Comparison of ENCODE assay signal across 8 cellular contexts in the genomic region with DNA sequence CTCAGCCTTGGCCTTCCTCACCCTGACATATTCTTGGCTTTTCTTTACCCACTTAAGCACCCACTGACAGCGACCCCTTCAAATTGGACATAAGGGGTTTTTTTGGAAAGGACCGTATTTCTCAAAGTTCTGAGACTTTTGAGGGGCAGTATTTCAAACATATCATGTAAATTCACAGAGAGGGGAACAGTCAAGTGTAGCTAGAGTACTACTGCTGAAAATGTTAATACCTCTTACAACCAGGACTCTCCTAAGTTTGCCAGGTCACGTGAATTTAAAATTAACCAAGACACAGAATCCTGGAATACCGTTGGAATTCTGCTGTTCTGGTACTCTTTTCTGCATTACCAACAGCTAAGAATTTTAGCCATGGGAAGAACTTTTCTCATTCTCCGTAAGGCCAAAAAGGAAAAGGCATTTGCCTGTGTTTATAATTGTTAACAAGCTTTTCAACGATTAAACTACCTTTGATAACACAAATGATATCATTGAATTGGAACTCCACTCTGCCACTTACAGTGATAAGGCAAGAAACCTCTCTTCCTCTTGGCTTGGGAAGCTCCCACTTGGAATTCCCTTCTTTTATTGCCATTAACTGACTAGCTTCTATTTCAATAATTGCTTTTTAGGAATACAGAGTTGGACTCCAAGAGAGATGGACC. TPM values are rescaled to one million over a fixed set of nuclear protein-coding genes. Genes with fewer than 3 reads are reported as not detected.
A peak's percentile ranks its signal among the peaks of the same experiment; 100 is the strongest.
DNase-seq lines count a peak whose midpoint lies in the region; ATAC-seq and TF ChIP-seq lines count a peak whose summit lies in the region.

No MANE protein-coding gene starts in this region.

- peak overlapping the region; percentile 76 for H2AFZ ChIP-seq in fibroblast of lung (ENCODE audit: low read length)

- H3K36me3 ChIP-seq in Panc1 (ENCODE audit: control insufficient read depth, insufficient read depth, low read length) (no peaks in the 10 kb centered on the region), fibroblast of lung (ENCODE audit: control insufficient read depth, insufficient read depth, low read length) (peaks cover 1% of the 10 kb centered on the region)

- ATAC-seq in Panc1: no peak
- ATAC-seq in GM18517 (IDR thresholded peaks at IDR 0.05; ENCODE audit: unreplicated experiment): no peak

- peak overlapping the region; percentile 94 for H3K4me2 ChIP-seq in fibroblast of lung (ENCODE audit: extremely low read depth, insufficient read depth, low read length)

- H3K4me1 ChIP-seq in Panc1 (ENCODE audit: control insufficient read depth, insufficient read depth, low read length) (peaks cover 19% of the 10 kb centered on the region), fibroblast of lung (ENCODE audit: control insufficient read depth, extremely low read depth, insufficient read depth, low read length) (peaks cover 2% of the 10 kb centered on the region)

- H3K79me2 ChIP-seq in fibroblast of lung (ENCODE audit: control insufficient read depth, insufficient read depth, low read length): peaks cover 36% of the 10 kb centered on the region

- POLR2A ChIA-PET in Panc1 (lab: Charles Lee): no interaction called here

- H4K20me1 ChIP-seq in fibroblast of lung (ENCODE audit: control insufficient read depth, extremely low read depth, insufficient read depth, low read length): no peaks in the 10 kb centered on the region

- no peaks in the 10 kb centered on the region for H3K9me3 ChIP-seq in Panc1 (ENCODE audit: control insufficient read depth, insufficient read depth, low read depth, low read length)
- no peaks in the 10 kb centered on the region for H3K9me3 ChIP-seq in fibroblast of lung (ENCODE audit: control insufficient read depth, insufficient read depth, low read depth, low read length)

- peak overlapping the region; percentile 70 for H3K4me3 ChIP-seq in GM12864 (ENCODE audit: low read depth, low read length)
- H3K4me3 ChIP-seq in Panc1 (ENCODE audit: low read depth in 2 of 2, low read length in 2 of 2): peak overlapping the region; percentile 55 to 79
- H3K4me3 ChIP-seq in fibroblast of lung (replicated peaks in 1 of 4; ENCODE audit: control extremely low read depth in 1 of 4, insufficient read depth in 1 of 4, low read depth in 3 of 4, low read length in 4 of 4): peak overlapping the region; percentile 75 to 97 (median 80)
- peak overlapping the region; percentile 77 for H3K4me3 ChIP-seq in retinal pigment epithelial cell (ENCODE audit: low read length)

- DNase-seq in GM12864 (ENCODE audit: low read depth) (no peak), Panc1 (ENCODE audit: low read depth, low spot score) (no peak), fibroblast of lung (ENCODE audit: low read depth in 2 of 2) (peak in 1 of 2 donors; percentile 39), retinal pigment epithelial cell (ENCODE audit: low read depth) (no peak), mesenteric fat pad (ENCODE audit: low spot score) (no peak), NCI-H146 (lab: John Stamatoyannopoulos, UW) (no peak), NCI-H748 treated with DMSO at 0.1 percent for 48 hours (lab: John Stamatoyannopoulos, UW) (no peak)

- CTCF ChIA-PET in Panc1 (lab: Charles Lee): interaction anchor here (0.6 kb wide), 1 partner anchor 394 kb away, joined by 3 read pairs; no protein-coding TSS in a partner anchor

- intact Hi-C loops in Panc1 (cut with micrococcal nuclease; ENCODE audit: unreplicated experiment): no loop called here

- peak overlapping the region; percentile 91 for H3K9ac ChIP-seq in fibroblast of lung (ENCODE audit: insufficient read depth, low read length)

- H3K27ac ChIP-seq in Panc1 (ENCODE audit: low read length) (peak overlapping the region; percentile 96), fibroblast of lung (ENCODE audit: insufficient read depth, low read length) (peak overlapping the region; percentile 95)

- TSS peak; percentile 95 for BruUV-seq in Panc1 (replicated peaks; lab: Mats Ljungman, UMichigan)

- TF ChIP-seq CTCF in GM12864 (IDR thresholded peaks at IDR 0.05; ENCODE audit: low read depth, low read length, missing control alignments) (no peak), Panc1 (IDR thresholded peaks at IDR 0.05) (no peak), fibroblast of lung (conservative IDR thresholded peaks at IDR 0.05 in 1 of 2, IDR thresholded peaks at IDR 0.05 in 1 of 2; ENCODE audit: low read depth in 1 of 2, low read length in 2 of 2) (no peak), retinal pigment epithelial cell (conservative IDR thresholded peaks at IDR 0.05; ENCODE audit: low read depth, low read length) (no peak)

- in situ Hi-C loops in Panc1 (cut with HindIII; ENCODE audit: low pct_unique_long_range_greater_than_20kb, low sequenced_read_pairs): no loop called here

- H3K27me3 ChIP-seq in Panc1 (ENCODE audit: control insufficient read depth, insufficient read depth, low read length) (no peaks in the 10 kb centered on the region), fibroblast of lung (ENCODE audit: control insufficient read depth, insufficient read depth, low read length) (no peaks in the 10 kb centered on the region)

RNA-seq across cellular contexts. Expression of a gene that starts 0.6 kb away (rescaled TPM):
- total RNA-seq in Panc1 (2021; ENCODE audit: unreplicated experiment): 30.4 TPM
- polyA plus RNA-seq in Panc1 (2012; ENCODE audit: insufficient read length): 12.3 TPM
- 167 and 232 TPM in 2 replicates for total RNA-seq in fibroblast of lung
- 108 and 153 TPM in 2 replicates for polyA plus RNA-seq in fibroblast of lung
- 93.6 and 118 TPM in 2 replicates for polyA plus RNA-seq in fibroblast of lung (2012)
- 16.7 and 23.4 TPM in 2 replicates for polyA minus RNA-seq in fibroblast of lung (ENCODE audit: low replicate concordance)
- 152 TPM for total RNA-seq in mesenteric fat pad
